In genomic region chr1:110235181-110235838, GRCh38 we compare ENCODE assay signal across 9 cellular contexts. TPM values are rescaled to one million over a fixed set of nuclear protein-coding genes. Genes with fewer than 3 reads are reported as not detected.
DNase-seq lines count a peak whose midpoint lies in the region; ATAC-seq and TF ChIP-seq lines count a peak whose summit lies in the region.
"Had no signal": no experiment of that assay in that cellular context is flagged by ENCODE, and none has a peak within 500 bp of the region (broad histone marks: within the 10 kb centered on the region; RNA-seq: fewer than 3 reads in every experiment).

No MANE protein-coding gene starts in this region.

- TF ChIP-seq POLR2A in vagina (IDR thresholded peaks at IDR 0.05), result no peak

- H3K36me3 Mint-ChIP-seq in stimulated activated naive CD8-positive, alpha-beta T cell treated with anti-CD3 and anti-CD28 coated beads, Interleukin-15, Interleukin-2, amounts not matched to agents 100 ng/mL and 50 ng/mL, for 24 hours (ENCODE audit: low read depth), result peaks cover 15% of the 10 kb centered on the region
- H3K36me3 Mint-ChIP-seq in activated CD4-positive, alpha-beta memory T cell treated with anti-CD3 and anti-CD28 coated beads, Interleukin-2, amount 10 ng/mL, durations not matched to agents 7 days and 5 days (ENCODE audit: low read depth), result peaks cover 3% of the 10 kb centered on the region
- H3K36me3 Mint-ChIP-seq in endothelial cell (ENCODE audit: low read depth, unreplicated experiment), result peaks cover 41% of the 10 kb centered on the region

- CTCF ChIA-PET in activated CD4-positive, alpha-beta memory T cell treated with anti-CD3 and anti-CD28 coated beads, Interleukin-2, amount 10 ng/mL, durations not matched to agents 7 days and 5 days (lab: Charles Lee), result no interaction called here

- H3K27me3 ChIP-seq in vagina, result no peaks in the 10 kb centered on the region

- H3K9me3 Mint-ChIP-seq in stimulated activated naive CD8-positive, alpha-beta T cell treated with anti-CD3 and anti-CD28 coated beads, Interleukin-15, Interleukin-2, amounts not matched to agents 100 ng/mL and 50 ng/mL, for 24 hours, result no peaks in the 10 kb centered on the region
- no peaks in the 10 kb centered on the region for H3K9me3 Mint-ChIP-seq in activated CD4-positive, alpha-beta memory T cell treated with anti-CD3 and anti-CD28 coated beads, Interleukin-2, amount 10 ng/mL, durations not matched to agents 7 days and 5 days
- no peaks in the 10 kb centered on the region for H3K9me3 Mint-ChIP-seq in endothelial cell (ENCODE audit: unreplicated experiment)

- POLR2A ChIA-PET in activated CD4-positive, alpha-beta memory T cell treated with anti-CD3 and anti-CD28 coated beads, Interleukin-2, amount 10 ng/mL, durations not matched to agents 7 days and 5 days (lab: Charles Lee), result interaction anchor here (1.6 kb wide), 1 partner anchor 20 kb away, joined by 3 read pairs; no protein-coding TSS in a partner anchor

- H3K4me1 ChIP-seq in vagina, result peaks cover 13% of the 10 kb centered on the region

- peak overlapping the region; percentile 96 for H3K27ac Mint-ChIP-seq in stimulated activated naive CD8-positive, alpha-beta T cell treated with anti-CD3 and anti-CD28 coated beads, Interleukin-15, Interleukin-2, amounts not matched to agents 100 ng/mL and 50 ng/mL, for 24 hours
- H3K27ac Mint-ChIP-seq in activated CD4-positive, alpha-beta memory T cell treated with anti-CD3 and anti-CD28 coated beads, Interleukin-2, amount 10 ng/mL, durations not matched to agents 7 days and 5 days, result peak overlapping the region; percentile 40
- H3K27ac Mint-ChIP-seq in endothelial cell (ENCODE audit: unreplicated experiment), result no peak overlapping the region

- peak overlapping the region; percentile 25 for H3K4me3 Mint-ChIP-seq in stimulated activated naive CD8-positive, alpha-beta T cell treated with anti-CD3 and anti-CD28 coated beads, Interleukin-15, Interleukin-2, amounts not matched to agents 100 ng/mL and 50 ng/mL, for 24 hours
- no peak overlapping the region for H3K4me3 Mint-ChIP-seq in activated CD4-positive, alpha-beta memory T cell treated with anti-CD3 and anti-CD28 coated beads, Interleukin-2, amount 10 ng/mL, durations not matched to agents 7 days and 5 days
- no peak overlapping the region for H3K4me3 Mint-ChIP-seq in endothelial cell (ENCODE audit: unreplicated experiment)

- intact Hi-C loops in vagina (cut with DNase I), result no loop called here

- peaks cover 59% of the 10 kb centered on the region for H3K4me1 Mint-ChIP-seq in stimulated activated naive CD8-positive, alpha-beta T cell treated with anti-CD3 and anti-CD28 coated beads, Interleukin-15, Interleukin-2, amounts not matched to agents 100 ng/mL and 50 ng/mL, for 24 hours (ENCODE audit: low read depth)
- peaks cover 21% of the 10 kb centered on the region for H3K4me1 Mint-ChIP-seq in activated CD4-positive, alpha-beta memory T cell treated with anti-CD3 and anti-CD28 coated beads, Interleukin-2, amount 10 ng/mL, durations not matched to agents 7 days and 5 days
- peaks cover 35% of the 10 kb centered on the region for H3K4me1 Mint-ChIP-seq in endothelial cell (ENCODE audit: unreplicated experiment)

- peak overlapping the region; percentile 46 for H3K27ac ChIP-seq in vagina
- no peak overlapping the region for H3K27ac ChIP-seq in substantia nigra (ENCODE audit: low read depth, low read length, poor library complexity, severe bottlenecking)

- peaks cover 0 to 12% of the 10 kb centered on the region in 2 donors for H3K36me3 ChIP-seq in vagina

- no peak for ATAC-seq in stimulated activated naive CD8-positive, alpha-beta T cell treated with anti-CD3 and anti-CD28 coated beads, Interleukin-15, Interleukin-2, amounts not matched to agents 100 U/mL and 50 U/mL, for 24 hours
- ATAC-seq in left lobe of liver (peak; percentile 40), GM19395 (IDR thresholded peaks at IDR 0.05; ENCODE audit: unreplicated experiment) (no peak)

- TF ChIP-seq CTCF in vagina (IDR thresholded peaks at IDR 0.05) (no peak), endothelial cell (IDR thresholded peaks at IDR 0.05; ENCODE audit: unreplicated experiment) (no peak)

- H3K4me3 ChIP-seq in vagina, result no peak overlapping the region

- no peaks in the 10 kb centered on the region for H3K9me3 ChIP-seq in vagina

- H3K27me3 Mint-ChIP-seq in stimulated activated naive CD8-positive, alpha-beta T cell treated with anti-CD3 and anti-CD28 coated beads, Interleukin-15, Interleukin-2, amounts not matched to agents 100 ng/mL and 50 ng/mL, for 24 hours, result no peaks in the 10 kb centered on the region
- no peaks in the 10 kb centered on the region for H3K27me3 Mint-ChIP-seq in activated CD4-positive, alpha-beta memory T cell treated with anti-CD3 and anti-CD28 coated beads, Interleukin-2, amount 10 ng/mL, durations not matched to agents 7 days and 5 days
- peaks cover 11% of the 10 kb centered on the region for H3K27me3 Mint-ChIP-seq in endothelial cell (ENCODE audit: unreplicated experiment)

- DNase-seq in stimulated activated naive CD8-positive, alpha-beta T cell treated with anti-CD3 and anti-CD28 coated beads, Interleukin-15, Interleukin-2, amounts not matched to agents 100 U/mL and 50 U/mL, for 24 hours, result no peak
- DNase-seq in activated CD4-positive, alpha-beta memory T cell treated with anti-CD3 and anti-CD28 coated beads, Interleukin-2, amount 10 ng/mL, durations not matched to agents 7 days and 5 days, result no peak
- DNase-seq in left lobe of liver (ENCODE audit: low spot score) (no peak), vagina (ENCODE audit: extremely low spot score in 2 of 2) (no peak), substantia nigra (lab: John Stamatoyannopoulos, UW) (no peak), endothelial cell (ENCODE audit: low spot score) (no peak)
- DNase-seq: hippocampal formation had no signal

RNA-seq across cellular contexts. Expression of gene KCNC4, which starts 25.2 kb away (rescaled TPM):
- total RNA-seq in activated CD4-positive, alpha-beta memory T cell treated with anti-CD3 and anti-CD28 coated beads, Interleukin-2, amount 10 ng/mL, durations not matched to agents 7 days and 5 days, result 1 to 10 TPM; 6.8 to 8.1 TPM
- 1.8 TPM for total RNA-seq in left lobe of liver
- total RNA-seq in vagina, result 10.1 TPM
- 37.4 TPM for total RNA-seq in endothelial cell (ENCODE audit: unreplicated experiment)
